ENCODE assay signal across 19 cellular contexts in genomic region chr15:66402885-66403284, GRCh38. TPM values are rescaled to one million over a fixed set of nuclear protein-coding genes. Genes with fewer than 3 reads are reported as not detected.
A peak's percentile ranks its signal among the peaks of the same experiment; 100 is the strongest.
DNase-seq lines count a peak whose midpoint lies in the region; ATAC-seq and TF ChIP-seq lines count a peak whose summit lies in the region.
"Had no signal": no experiment of that assay in that cellular context is flagged by ENCODE, and none has a peak within 500 bp of the region (broad histone marks: within the 10 kb centered on the region; RNA-seq: fewer than 3 reads in every experiment).

No MANE protein-coding gene starts in this region.

- H3K4me3 ChIP-seq in GM23338, result no peak overlapping the region
- H3K4me3 ChIP-seq: transverse colon had no signal

- peak overlapping the region; percentile 57 for H3K4me3 Mint-ChIP-seq in activated CD4-positive, alpha-beta T cell treated with anti-CD3 and anti-CD28 coated beads, Interleukin-2, amount 10 ng/mL, durations not matched to agents 24 days and 14 days
- H3K4me3 Mint-ChIP-seq in GM23338 (no peak overlapping the region), natural killer cell (peak overlapping the region; percentile 62)
- peak overlapping the region; percentile 80 for H3K4me3 Mint-ChIP-seq in activated T-helper 17 cell treated with anti-CD3 and anti-CD28 coated beads, Interleukin-2, amount 50 U/mL, for 72 hours

- H3K27ac ChIP-seq in GM23338 (ENCODE audit: low read depth), result peak overlapping the region; percentile 85
- H3K27ac ChIP-seq: C4-2B, transverse colon had no signal

- peaks cover 17% of the 10 kb centered on the region for H3K36me3 Mint-ChIP-seq in activated CD4-positive, alpha-beta T cell treated with anti-CD3 and anti-CD28 coated beads, Interleukin-2, amount 10 ng/mL, durations not matched to agents 24 days and 14 days (ENCODE audit: low read depth)
- H3K36me3 Mint-ChIP-seq in GM23338 (ENCODE audit: low read depth) (peaks cover 7% of the 10 kb centered on the region; the same call in 2 of the 3 replicates), natural killer cell (no peaks in the 10 kb centered on the region)
- peaks cover 55% of the 10 kb centered on the region for H3K36me3 Mint-ChIP-seq in activated T-helper 17 cell treated with anti-CD3 and anti-CD28 coated beads, Interleukin-2, amount 50 U/mL, for 72 hours (ENCODE audit: low read depth)

- no peaks in the 10 kb centered on the region for H3K27me3 Mint-ChIP-seq in activated CD4-positive, alpha-beta T cell treated with anti-CD3 and anti-CD28 coated beads, Interleukin-2, amount 10 ng/mL, durations not matched to agents 24 days and 14 days
- H3K27me3 Mint-ChIP-seq in GM23338 (ENCODE audit: insufficient read depth, low read depth, poor library complexity) (peaks cover 7% of the 10 kb centered on the region), natural killer cell (ENCODE audit: low read depth in 2 of 2) (no peaks in the 10 kb centered on the region)
- no peaks in the 10 kb centered on the region for H3K27me3 Mint-ChIP-seq in activated T-helper 17 cell treated with anti-CD3 and anti-CD28 coated beads, Interleukin-2, amount 50 U/mL, for 72 hours

- H3K27me3 ChIP-seq in GM23338 (ENCODE audit: insufficient read depth), result no peaks in the 10 kb centered on the region
- H3K27me3 ChIP-seq: transverse colon had no signal

- H4K20me1 ChIP-seq in GM23338 (replicated peaks; ENCODE audit: insufficient read depth), result 0 out of 2 replicates have a peak, but pooled peaks cover 5% of the 10 kb centered on the region

- no peaks in the 10 kb centered on the region; the same call in 1 of the 2 replicates for H3F3A ChIP-seq in GM23338 (replicated peaks; ENCODE audit: low read depth)

- no peaks in the 10 kb centered on the region for H3K9me2 ChIP-seq in GM23338 (ENCODE audit: insufficient read depth)

- H3K4me2 ChIP-seq in GM23338, result 0 out of 2 replicates have a peak overlapping the region, but pooled peaks have one; percentile 7

- H3K4me1 ChIP-seq in GM23338 (ENCODE audit: insufficient read depth), result peaks cover 46% of the 10 kb centered on the region

- H3K9me3 Mint-ChIP-seq in activated CD4-positive, alpha-beta T cell treated with anti-CD3 and anti-CD28 coated beads, Interleukin-2, amount 10 ng/mL, durations not matched to agents 24 days and 14 days, result no peaks in the 10 kb centered on the region
- H3K9me3 Mint-ChIP-seq in GM23338, result no peaks in the 10 kb centered on the region
- H3K9me3 Mint-ChIP-seq in activated T-helper 17 cell treated with anti-CD3 and anti-CD28 coated beads, Interleukin-2, amount 50 U/mL, for 72 hours, result no peaks in the 10 kb centered on the region
- no peaks in the 10 kb centered on the region for H3K9me3 Mint-ChIP-seq in natural killer cell

- H3K4me1 Mint-ChIP-seq in activated CD4-positive, alpha-beta T cell treated with anti-CD3 and anti-CD28 coated beads, Interleukin-2, amount 10 ng/mL, durations not matched to agents 24 days and 14 days, result peaks cover 71% of the 10 kb centered on the region
- peaks cover 68% of the 10 kb centered on the region for H3K4me1 Mint-ChIP-seq in GM23338
- peaks cover 58% of the 10 kb centered on the region for H3K4me1 Mint-ChIP-seq in activated T-helper 17 cell treated with anti-CD3 and anti-CD28 coated beads, Interleukin-2, amount 50 U/mL, for 72 hours
- H3K4me1 Mint-ChIP-seq in natural killer cell, result peaks cover 70 to 72% of the 10 kb centered on the region in 2 donors

- no peaks in the 10 kb centered on the region for H3K36me3 ChIP-seq in GM23338 (ENCODE audit: insufficient read depth)
- H3K36me3 ChIP-seq: transverse colon had no signal

- H2AFZ ChIP-seq in GM23338, result no peak overlapping the region

- ATAC-seq in GM23338 (no peak), natural killer cell (peak; percentile 83 to 91 (median 84))
- no peak for ATAC-seq in activated T-helper 17 cell treated with anti-CD3 and anti-CD28 coated beads, Interleukin-2, amount 50 U/mL, for 72 hours (replicated peaks)
- ATAC-seq: activated CD4-positive, CD25-positive, alpha-beta regulatory T cell treated with anti-CD3 and anti-CD28 coated beads, Interleukin-2, amount 50 U/mL, for 24 hours; Panc1 had no signal

- no peak overlapping the region for H3K27ac Mint-ChIP-seq in activated CD4-positive, alpha-beta T cell treated with anti-CD3 and anti-CD28 coated beads, Interleukin-2, amount 10 ng/mL, durations not matched to agents 24 days and 14 days
- H3K27ac Mint-ChIP-seq in GM23338 (peak overlapping the region; percentile 94), natural killer cell (peak overlapping the region; percentile 70 to 80)
- H3K27ac Mint-ChIP-seq in activated T-helper 17 cell treated with anti-CD3 and anti-CD28 coated beads, Interleukin-2, amount 50 U/mL, for 72 hours, result no peak overlapping the region

- TF ChIP-seq CTCF in GM23338 (conservative IDR thresholded peaks at IDR 0.05; ENCODE audit: low read depth in 2 of 2), result no peak
- TF ChIP-seq CTCF in natural killer cell (IDR thresholded peaks at IDR 0.05), result no peak

- intact Hi-C loops in activated CD4-positive, alpha-beta T cell treated with anti-CD3 and anti-CD28 coated beads, Interleukin-2, amount 10 ng/mL, durations not matched to agents 24 days and 14 days (cut with micrococcal nuclease), result no loop called here
- intact Hi-C loops in natural killer cell (cut with micrococcal nuclease), result loop anchor here (5.0 kb wide), 1 partner anchor 69 kb away; no protein-coding TSS in a partner anchor

- DNase-seq in activated CD4-positive, alpha-beta T cell treated with anti-CD3 and anti-CD28 coated beads, Interleukin-2, amount 10 ng/mL, durations not matched to agents 24 days and 14 days, result no peak
- DNase-seq in activated CD4-positive, alpha-beta T cell treated with anti-CD3 and anti-CD28 coated beads for 4 hours, result no peak
- no peak for DNase-seq in GM23338 (ENCODE audit: low spot score)
- no peak for DNase-seq in natural killer cell
- DNase-seq in NCI-H1092 (lab: John Stamatoyannopoulos, UW), result no peak
- no peak for DNase-seq in NCI-H226
- no peak for DNase-seq in NCI-H1105 (lab: John Stamatoyannopoulos, UW)
- DNase-seq: activated naive CD4-positive, alpha-beta T cell treated with anti-CD3 and anti-CD28 coated beads, Interleukin-2, amount 50 U/mL, for 16 hours; foreskin fibroblast; H7; hippocampal formation; NCI-H1105 treated with DMSO at 0.1 percent for 48 hours; NCI-H82; T1000; transverse colon had no signal

- peaks cover 88% of the 10 kb centered on the region for H3K79me2 ChIP-seq in GM23338 (replicated peaks; ENCODE audit: insufficient read depth)

TF ChIP-seq in GM23338, 12 proteins besides CTCF, POLR2A, EP300 and RAD21 (continues in another document):
- TF ChIP-seq, protein P1, sequence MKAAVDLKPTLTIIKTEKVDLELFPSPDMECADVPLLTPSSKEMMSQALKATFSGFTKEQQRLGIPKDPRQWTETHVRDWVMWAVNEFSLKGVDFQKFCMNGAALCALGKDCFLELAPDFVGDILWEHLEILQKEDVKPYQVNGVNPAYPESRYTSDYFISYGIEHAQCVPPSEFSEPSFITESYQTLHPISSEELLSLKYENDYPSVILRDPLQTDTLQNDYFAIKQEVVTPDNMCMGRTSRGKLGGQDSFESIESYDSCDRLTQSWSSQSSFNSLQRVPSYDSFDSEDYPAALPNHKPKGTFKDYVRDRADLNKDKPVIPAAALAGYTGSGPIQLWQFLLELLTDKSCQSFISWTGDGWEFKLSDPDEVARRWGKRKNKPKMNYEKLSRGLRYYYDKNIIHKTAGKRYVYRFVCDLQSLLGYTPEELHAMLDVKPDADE (IDR thresholded peaks at IDR 0.05), result no peak
- TF ChIP-seq CREB1 (CRISPR knock-in tag; IDR thresholded peaks at IDR 0.05; ENCODE audit: low read depth) (no peak), ZNF331 (CRISPR knock-in tag; IDR thresholded peaks at IDR 0.05; ENCODE audit: low read depth) (no peak), POLR2AphosphoS5 (IDR thresholded peaks at IDR 0.05; ENCODE audit: low read depth) (no peak)

RNA-seq across cellular contexts. Expression of gene MAP2K1, which starts 16.2 kb away (rescaled TPM):
- total RNA-seq in activated CD4-positive, alpha-beta T cell treated with anti-CD3 and anti-CD28 coated beads, Interleukin-2, amount 10 ng/mL, durations not matched to agents 24 days and 14 days, result 98.9 and 106 TPM in 2 replicates
- total RNA-seq in GM23338 (2014; rRNA removed; shearing (Covaris generic)), result 68.5 and 73.9 TPM in 2 replicates
- polyA plus RNA-seq in GM23338 (2016; fragmentation: Nextera tagmentation; extraction: Ambion mirVana), result 40.2 and 42.0 TPM in 2 replicates
- total RNA-seq in activated T-helper 17 cell treated with anti-CD3 and anti-CD28 coated beads, Interleukin-2, amount 50 U/mL, for 72 hours, result 100 to 1,000 TPM; 107 to 143 TPM
- total RNA-seq in natural killer cell, result 10 to 100 TPM; 45.5 to 49.2 (median 48.9) TPM

RNA-seq across cellular contexts. Expression of gene TIPIN, which starts 46.4 kb away (rescaled TPM):
- total RNA-seq in activated CD4-positive, alpha-beta T cell treated with anti-CD3 and anti-CD28 coated beads, Interleukin-2, amount 10 ng/mL, durations not matched to agents 24 days and 14 days, result 56.2 and 60.0 TPM in 2 replicates
- total RNA-seq in GM23338 (2014; rRNA removed; shearing (Covaris generic)), result 25.3 and 39.0 TPM in 2 replicates
- polyA plus RNA-seq in GM23338 (2016; fragmentation: Nextera tagmentation; extraction: Ambion mirVana), result 32.7 and 39.1 TPM in 2 replicates
- total RNA-seq in activated T-helper 17 cell treated with anti-CD3 and anti-CD28 coated beads, Interleukin-2, amount 50 U/mL, for 72 hours, result 10 to 100 TPM; 27.1 to 37.9 TPM
- 1 to 10 TPM; 2.6 to 5.5 (median 5.3) TPM for total RNA-seq in natural killer cell

Comparison
In these comparisons a context has a peak if more than half of its experiments do, and no peak if none do; other contexts are left out.
1. H3K27ac Mint-ChIP-seq: peak in GM23338 (single experiment) and natural killer cell (2 of 2); none in activated CD4-positive, alpha-beta T cell treated with anti-CD3 and anti-CD28 coated beads, Interleukin-2, amount 10 ng/mL, durations not matched to agents 24 days and 14 days (single experiment) and activated T-helper 17 cell treated with anti-CD3 and anti-CD28 coated beads, Interleukin-2, amount 50 U/mL, for 72 hours (single experiment).
2. ATAC-seq: peak in natural killer cell (3 of 3); none in GM23338 (single experiment) and activated T-helper 17 cell treated with anti-CD3 and anti-CD28 coated beads, Interleukin-2, amount 50 U/mL, for 72 hours (single experiment).